In genomic region chr3:66237551-66237950, GRCh38 we compare ENCODE assay signal across 17 cellular contexts. TPM values are rescaled to one million over a fixed set of nuclear protein-coding genes. Genes with fewer than 3 reads are reported as not detected.
DNase-seq lines count a peak whose midpoint lies in the region; ATAC-seq and TF ChIP-seq lines count a peak whose summit lies in the region.
"Had no signal": no experiment of that assay in that cellular context is flagged by ENCODE, and none has a peak within 500 bp of the region (broad histone marks: within the 10 kb centered on the region; RNA-seq: fewer than 3 reads in every experiment).

No MANE protein-coding gene starts in this region.

- no peaks in the 10 kb centered on the region for H3K4me1 ChIP-seq in iPS-18a (ENCODE audit: control insufficient read depth, low read depth, low read length)
- H3K4me1 ChIP-seq: HAP-1 had no signal

- H3K36me3 Mint-ChIP-seq in activated naive CD4-positive, alpha-beta T cell treated with anti-CD3 and anti-CD28 coated beads for 36 hours (ENCODE audit: low read depth): peaks cover 69% of the 10 kb centered on the region
- H3K36me3 Mint-ChIP-seq in activated naive CD4-positive, alpha-beta T cell treated with anti-CD3 and anti-CD28 coated beads, Interleukin-2, amount 50 U/mL, for 72 hours: peaks cover 48 to 82% of the 10 kb centered on the region in 2 donors
- H3K36me3 Mint-ChIP-seq in activated T-helper 17 cell treated with anti-CD3 and anti-CD28 coated beads, Interleukin-2, amount 50 U/mL, for 72 hours (ENCODE audit: low read depth): peaks cover 70% of the 10 kb centered on the region

- H3K9ac ChIP-seq in iPS-18a (ENCODE audit: low read length): peak overlapping the region; percentile 6

- intact Hi-C loops in activated naive CD4-positive, alpha-beta T cell treated with anti-CD3 and anti-CD28 coated beads for 36 hours (cut with micrococcal nuclease): no loop called here
- intact Hi-C loops in sciatic nerve (cut with DNase I): no loop called here

- H3K4me3 ChIP-seq in LNCaP clone FGC (ENCODE audit: low read depth, low read length) (no peak overlapping the region), iPS-18a (ENCODE audit: low read length) (no peak overlapping the region)
- H3K4me3 ChIP-seq: HAP-1 had no signal

- H3K4me1 Mint-ChIP-seq in activated naive CD4-positive, alpha-beta T cell treated with anti-CD3 and anti-CD28 coated beads for 36 hours (ENCODE audit: low read depth): peaks cover 27% of the 10 kb centered on the region
- H3K4me1 Mint-ChIP-seq in activated T-helper 17 cell treated with anti-CD3 and anti-CD28 coated beads, Interleukin-2, amount 50 U/mL, for 72 hours: peaks cover 22% of the 10 kb centered on the region

- no peaks in the 10 kb centered on the region for H3K27me3 Mint-ChIP-seq in activated naive CD4-positive, alpha-beta T cell treated with anti-CD3 and anti-CD28 coated beads for 36 hours (ENCODE audit: low read depth)
- no peaks in the 10 kb centered on the region for H3K27me3 Mint-ChIP-seq in activated T-helper 17 cell treated with anti-CD3 and anti-CD28 coated beads, Interleukin-2, amount 50 U/mL, for 72 hours
- H3K27me3 Mint-ChIP-seq: B cell had no signal

- no peak for ATAC-seq in activated naive CD4-positive, alpha-beta T cell treated with anti-CD3 and anti-CD28 coated beads, Interleukin-2, amount 50 U/mL, for 72 hours
- no peak for ATAC-seq in activated T-helper 17 cell treated with anti-CD3 and anti-CD28 coated beads, Interleukin-2, amount 50 U/mL, for 72 hours (replicated peaks)
- ATAC-seq in sciatic nerve: no peak
- ATAC-seq in GM21723 (IDR thresholded peaks at IDR 0.05; ENCODE audit: unreplicated experiment): no peak
- ATAC-seq in HG03520 (IDR thresholded peaks at IDR 0.05; ENCODE audit: unreplicated experiment): no peak
- ATAC-seq: CD8-positive, alpha-beta T cell had no signal

- H3K9me3 ChIP-seq in iPS-18a (ENCODE audit: control insufficient read depth, low read depth, low read length): no peaks in the 10 kb centered on the region
- H3K9me3 ChIP-seq: HAP-1 had no signal

- no peaks in the 10 kb centered on the region for H3K27me3 ChIP-seq in iPS-18a (ENCODE audit: control insufficient read depth, insufficient read depth, low read length)

- peaks cover 37% of the 10 kb centered on the region for H3K9me3 Mint-ChIP-seq in activated naive CD4-positive, alpha-beta T cell treated with anti-CD3 and anti-CD28 coated beads for 36 hours
- peaks cover 15 to 38% of the 10 kb centered on the region in 2 donors for H3K9me3 Mint-ChIP-seq in activated naive CD4-positive, alpha-beta T cell treated with anti-CD3 and anti-CD28 coated beads, Interleukin-2, amount 50 U/mL, for 72 hours
- peaks cover 9% of the 10 kb centered on the region for H3K9me3 Mint-ChIP-seq in activated T-helper 17 cell treated with anti-CD3 and anti-CD28 coated beads, Interleukin-2, amount 50 U/mL, for 72 hours

- H3K27ac ChIP-seq in iPS-18a (ENCODE audit: low read length): no peak overlapping the region
- H3K27ac ChIP-seq: HL-60 had no signal

- H3K27ac Mint-ChIP-seq in activated naive CD4-positive, alpha-beta T cell treated with anti-CD3 and anti-CD28 coated beads for 36 hours: peak overlapping the region; percentile 61
- peak overlapping the region in 1 of 2 donors; percentile 15 for H3K27ac Mint-ChIP-seq in activated naive CD4-positive, alpha-beta T cell treated with anti-CD3 and anti-CD28 coated beads, Interleukin-2, amount 50 U/mL, for 72 hours
- H3K27ac Mint-ChIP-seq in activated T-helper 17 cell treated with anti-CD3 and anti-CD28 coated beads, Interleukin-2, amount 50 U/mL, for 72 hours: no peak overlapping the region
- H3K27ac Mint-ChIP-seq: B cell; CD8-positive, alpha-beta T cell had no signal

- H3K4me3 Mint-ChIP-seq in activated naive CD4-positive, alpha-beta T cell treated with anti-CD3 and anti-CD28 coated beads for 36 hours: no peak overlapping the region
- peak overlapping the region; percentile 0 for H3K4me3 Mint-ChIP-seq in activated T-helper 17 cell treated with anti-CD3 and anti-CD28 coated beads, Interleukin-2, amount 50 U/mL, for 72 hours
- H3K4me3 Mint-ChIP-seq: B cell; CD8-positive, alpha-beta T cell had no signal

- CTCF ChIA-PET in activated naive CD4-positive, alpha-beta T cell treated with anti-CD3 and anti-CD28 coated beads for 36 hours (lab: Charles Lee): no interaction called here

- no peaks in the 10 kb centered on the region for H3K36me3 ChIP-seq in iPS-18a (ENCODE audit: control insufficient read depth, low read depth, low read length)
- H3K36me3 ChIP-seq: HAP-1 had no signal

- TF ChIP-seq CTCF in LNCaP clone FGC (IDR thresholded peaks at IDR 0.05; ENCODE audit: control insufficient read depth, extremely low read depth, insufficient read depth): no peak

- DNase-seq in activated naive CD4-positive, alpha-beta T cell treated with anti-CD3 and anti-CD28 coated beads for 36 hours: no peak
- no peak for DNase-seq in activated naive CD4-positive, alpha-beta T cell treated with anti-CD3 and anti-CD28 coated beads, Interleukin-2, amount 50 U/mL, for 72 hours (ENCODE audit: low spot score in 2 of 2)
- DNase-seq in LNCaP clone FGC (ENCODE audit: low read depth) (peak; percentile 14), sciatic nerve (ENCODE audit: low spot score) (no peak)
- DNase-seq: C1 segment of cervical spinal cord; CD8-positive, alpha-beta T cell; COR-L47; DMS153; DND-41; GDM1 had no signal

RNA-seq across cellular contexts. Expression of gene SLC25A26, which starts 16.8 kb away (rescaled TPM):
- 10 to 100 TPM; 25.3 to 26.3 TPM for total RNA-seq in activated naive CD4-positive, alpha-beta T cell treated with anti-CD3 and anti-CD28 coated beads for 36 hours
- 10 to 100 TPM; 25.4 to 32.6 TPM for total RNA-seq in activated naive CD4-positive, alpha-beta T cell treated with anti-CD3 and anti-CD28 coated beads, Interleukin-2, amount 50 U/mL, for 72 hours
- 10 to 100 TPM; 27.1 to 32.6 TPM for total RNA-seq in activated T-helper 17 cell treated with anti-CD3 and anti-CD28 coated beads, Interleukin-2, amount 50 U/mL, for 72 hours
- 16.4 TPM for total RNA-seq in sciatic nerve
